In genomic region chr14:79278286-79278797, GRCh38 we compare ENCODE assay signal across 8 cellular contexts.
DNase-seq lines count a peak whose midpoint lies in the region; ATAC-seq, FAIRE-seq and TF ChIP-seq lines count a peak whose summit lies in the region.

No MANE protein-coding gene starts in this region.

- H3K27me3 ChIP-seq in ACC112 (ENCODE audit: insufficient read depth, low read length), result peaks cover 62% of the 10 kb centered on the region

- FAIRE-seq in HTR-8/SVneo (lab: Jason Lieb, UNC), result no peak

- H3K79me2 ChIP-seq in ACC112 (ENCODE audit: control insufficient read depth, insufficient read depth, low read length, unreplicated experiment), result no peaks in the 10 kb centered on the region

- no peaks in the 10 kb centered on the region for H3K4me1 ChIP-seq in ACC112 (ENCODE audit: control insufficient read depth, insufficient read depth, low read length, unreplicated experiment)

- H3K36me3 ChIP-seq in ACC112 (ENCODE audit: insufficient read depth, low read length) (no peaks in the 10 kb centered on the region), SK-N-MC (ENCODE audit: insufficient read depth, low read length) (no peaks in the 10 kb centered on the region)

- no peak for DNase-seq in SK-N-MC (ENCODE audit: low read depth, low spot score)
- no peak for DNase-seq in fibroblast of villous mesenchyme (ENCODE audit: low read depth)
- no peak for DNase-seq in omental fat pad (ENCODE audit: low spot score)
- DNase-seq in hepatic stellate cell (ENCODE audit: low spot score), result no peak
- DNase-seq in HTR-8/SVneo (ENCODE audit: insufficient read length, low spot score), result no peak
- DNase-seq in NCI-H1105 treated with DMSO at 0.1 percent for 48 hours (lab: John Stamatoyannopoulos, UW), result no peak

- H3K4me3 ChIP-seq in ACC112 (ENCODE audit: low read depth, low read length) (peak overlapping the region; percentile 80), SK-N-MC (peak overlapping the region; percentile 62), fibroblast of villous mesenchyme (ENCODE audit: low read depth, low read length) (peak overlapping the region; percentile 64)

- no peaks in the 10 kb centered on the region for H3K9me3 ChIP-seq in SK-N-MC (ENCODE audit: low read depth, low read length)

- H2AFZ ChIP-seq in ACC112 (ENCODE audit: low read length, unreplicated experiment), result peak overlapping the region; percentile 4

- no peak for TF ChIP-seq CTCF in fibroblast of villous mesenchyme (IDR thresholded peaks at IDR 0.05; ENCODE audit: insufficient read depth, low read depth, low read length)
- TF ChIP-seq CTCF in omental fat pad (IDR thresholded peaks at IDR 0.05), result no peak

- no peak overlapping the region for H3K9ac ChIP-seq in SK-N-MC (ENCODE audit: insufficient read length)

- ATAC-seq in omental fat pad (ENCODE audit: low FRiP score) (peak; percentile 9), HG03457 (IDR thresholded peaks at IDR 0.05; ENCODE audit: unreplicated experiment) (no peak)

- no peak overlapping the region for H3K27ac ChIP-seq in ACC112 (ENCODE audit: low read depth, low read length)
- no peak overlapping the region for H3K27ac ChIP-seq in SK-N-MC
